1 cellular context compared by ENCODE assay signal in the genomic region with DNA sequence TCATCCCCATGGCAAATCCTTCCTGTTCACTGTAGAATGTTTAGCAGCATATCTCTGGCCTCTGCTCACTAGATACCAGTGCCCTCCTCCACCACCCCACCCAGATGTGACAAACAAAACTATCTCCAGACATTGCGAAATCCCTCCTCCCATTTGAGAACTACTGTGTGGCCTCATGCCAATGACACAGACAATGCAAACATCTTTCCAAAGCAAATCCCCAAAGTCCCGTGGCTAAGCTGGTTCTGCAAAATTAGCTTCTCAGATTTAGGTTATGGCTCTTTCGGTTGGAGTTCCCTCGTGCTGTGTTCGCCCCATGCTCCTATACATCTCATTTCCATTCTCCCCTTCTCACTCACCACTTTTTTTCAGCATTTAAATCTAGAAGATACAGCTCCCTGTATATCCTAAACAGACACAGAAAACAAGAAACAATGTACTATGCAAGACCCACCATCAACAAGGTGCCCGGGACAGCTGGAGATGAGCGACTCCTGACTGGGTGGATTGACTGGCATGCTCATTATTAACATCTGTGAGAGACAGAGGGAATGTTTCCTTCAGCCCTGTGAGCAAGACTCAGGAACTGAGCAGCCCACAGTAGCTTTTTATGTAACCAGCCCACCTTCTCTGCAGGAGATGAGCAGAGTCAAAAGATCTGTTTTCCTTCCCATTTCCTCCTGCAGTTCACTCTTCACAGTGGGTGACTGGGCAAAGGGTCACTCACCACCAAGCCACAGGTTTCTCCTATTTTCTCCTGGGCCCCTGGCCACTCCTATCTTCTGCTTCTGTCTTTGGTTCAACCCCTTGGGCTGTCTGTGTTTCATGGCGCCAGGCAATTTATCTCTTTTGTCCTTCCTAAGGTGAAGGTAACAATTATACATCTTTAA.
TF ChIP-seq lines count a peak whose summit lies in the region.

No MANE protein-coding gene starts in this region.

TF ChIP-seq in HepG2, 621 proteins besides CTCF, POLR2A, EP300 and RAD21 (continued from another document and continues in another):
- TF ChIP-seq EEA1 (CRISPR knock-in tag; IDR thresholded peaks at IDR 0.05; ENCODE audit: borderline replicate concordance) (no peak), POLR2G (IDR thresholded peaks at IDR 0.05; ENCODE audit: low read depth, low read length) (no peak), ZNF607 (CRISPR knock-in tag; IDR thresholded peaks at IDR 0.05; ENCODE audit: borderline replicate concordance) (no peak), ZNF547 (CRISPR knock-in tag; IDR thresholded peaks at IDR 0.05) (0 out of 2 replicates have a peak, but pooled peaks have one; percentile 19), ZNF816 (CRISPR knock-in tag; IDR thresholded peaks at IDR 0.05; ENCODE audit: borderline replicate concordance) (no peak), CCAR2 (optimal IDR thresholded peaks at IDR 0.05; ENCODE audit: low read depth, low read length) (no peak), ATAD3A (CRISPR knock-in tag; IDR thresholded peaks at IDR 0.05) (no peak), CHD4 (IDR thresholded peaks at IDR 0.05; ENCODE audit: borderline replicate concordance, low read length) (no peak), SIN3A (IDR thresholded peaks at IDR 0.05; ENCODE audit: borderline replicate concordance, low read depth, low read length) (no peak), TP53 (CRISPR knock-in tag; conservative IDR thresholded peaks at IDR 0.05) (no peak), TGIF2 (CRISPR knock-in tag; IDR thresholded peaks at IDR 0.05) (no peak), MEIS1 (CRISPR knock-in tag; IDR thresholded peaks at IDR 0.05; ENCODE audit: borderline replicate concordance) (peak; percentile 70; the same call in 1 of the 2 replicates), ZNF550 (CRISPR knock-in tag; IDR thresholded peaks at IDR 0.05; ENCODE audit: borderline replicate concordance) (no peak), JUND (CRISPR knock-in tag; IDR thresholded peaks at IDR 0.05) (no peak), YEATS2 (CRISPR knock-in tag; IDR thresholded peaks at IDR 0.05; ENCODE audit: borderline replicate concordance) (peak; percentile 26; the same call in 1 of the 2 replicates), RARG (CRISPR knock-in tag; IDR thresholded peaks at IDR 0.05; ENCODE audit: low read depth) (no peak), HOXA9 (CRISPR knock-in tag; IDR thresholded peaks at IDR 0.05; ENCODE audit: borderline replicate concordance) (no peak), NCOR1 (IDR thresholded peaks at IDR 0.05; ENCODE audit: borderline replicate concordance, low read length) (no peak), U2AF1 (optimal IDR thresholded peaks at IDR 0.05; ENCODE audit: low read depth, low read length) (no peak), ZNF552 (CRISPR knock-in tag; IDR thresholded peaks at IDR 0.05; ENCODE audit: borderline replicate concordance) (no peak), ZSCAN25 (CRISPR knock-in tag; IDR thresholded peaks at IDR 0.05) (no peak), ZMYM4 (CRISPR knock-in tag; IDR thresholded peaks at IDR 0.05) (peak; percentile 98), ZNF12 (CRISPR knock-in tag; IDR thresholded peaks at IDR 0.05) (no peak), NCOA5 (CRISPR knock-in tag; IDR thresholded peaks at IDR 0.05) (no peak), MEF2D (CRISPR knock-in tag; IDR thresholded peaks at IDR 0.05) (peak; percentile 100), SMARCE1 (IDR thresholded peaks at IDR 0.05; ENCODE audit: borderline replicate concordance) (no peak), DNMT3B (CRISPR knock-in tag; conservative IDR thresholded peaks at IDR 0.05) (no peak), TBX3 (IDR thresholded peaks at IDR 0.05; ENCODE audit: borderline replicate concordance) (peak; percentile 50; the same call in 1 of the 2 replicates), NCOA1 (CRISPR knock-in tag; IDR thresholded peaks at IDR 0.05) (no peak), KLF11 (CRISPR knock-in tag; IDR thresholded peaks at IDR 0.05) (no peak), DR1 (CRISPR knock-in tag; IDR thresholded peaks at IDR 0.05) (no peak), SP1 (IDR thresholded peaks at IDR 0.05) (no peak), SP1 (CRISPR knock-in tag; IDR thresholded peaks at IDR 0.05) (no peak), RAD51 (IDR thresholded peaks at IDR 0.05; ENCODE audit: borderline replicate concordance) (no peak), ZNF30 (CRISPR knock-in tag; IDR thresholded peaks at IDR 0.05) (no peak), MED13 (CRISPR knock-in tag; IDR thresholded peaks at IDR 0.05) (no peak), MAFK (conservative IDR thresholded peaks at IDR 0.05 in 1 of 2, IDR thresholded peaks at IDR 0.05 in 1 of 2; ENCODE audit: low read length in 2 of 2) (no peak), NBN (conservative IDR thresholded peaks at IDR 0.05) (no peak), REL (CRISPR knock-in tag; conservative IDR thresholded peaks at IDR 0.05) (no peak), HES4 (CRISPR knock-in tag; IDR thresholded peaks at IDR 0.05; ENCODE audit: borderline replicate concordance) (no peak), ZNF850 (CRISPR knock-in tag; conservative IDR thresholded peaks at IDR 0.05) (no peak), TOPORS (CRISPR knock-in tag; IDR thresholded peaks at IDR 0.05) (peak; percentile 53; the same call in 1 of the 2 replicates), SUZ12 (IDR thresholded peaks at IDR 0.05; ENCODE audit: low read depth, low read length) (no peak), ZNF264 (CRISPR knock-in tag; IDR thresholded peaks at IDR 0.05) (no peak), PPARG (CRISPR knock-in tag; conservative IDR thresholded peaks at IDR 0.05) (peak; percentile 50; the same call in 1 of the 2 replicates), ZNF557 (CRISPR knock-in tag; IDR thresholded peaks at IDR 0.05) (no peak), HNRNPK (IDR thresholded peaks at IDR 0.05; ENCODE audit: low read depth, low read length, poor library complexity, severe bottlenecking) (no peak), SKI (IDR thresholded peaks at IDR 0.05; ENCODE audit: partially characterized antibody) (peak; percentile 82), CEBPB (IDR thresholded peaks at IDR 0.05; ENCODE audit: borderline replicate concordance, low read depth, low read length) (peak; percentile 99), CC2D1A (CRISPR knock-in tag; IDR thresholded peaks at IDR 0.05) (no peak), IKZF1 (IDR thresholded peaks at IDR 0.05) (no peak), PLRG1 (conservative IDR thresholded peaks at IDR 0.05) (no peak), ZKSCAN8 (CRISPR knock-in tag; IDR thresholded peaks at IDR 0.05; ENCODE audit: borderline replicate concordance) (peak; percentile 79), ZNF230 (CRISPR knock-in tag; IDR thresholded peaks at IDR 0.05) (no peak), EED (CRISPR knock-in tag; IDR thresholded peaks at IDR 0.05) (no peak), ATF7-NPFF (CRISPR knock-in tag; IDR thresholded peaks at IDR 0.05; ENCODE audit: low read depth) (no peak), ZNF333 (CRISPR knock-in tag; IDR thresholded peaks at IDR 0.05; ENCODE audit: borderline replicate concordance) (no peak)
- TF ChIP-seq, protein P1, sequence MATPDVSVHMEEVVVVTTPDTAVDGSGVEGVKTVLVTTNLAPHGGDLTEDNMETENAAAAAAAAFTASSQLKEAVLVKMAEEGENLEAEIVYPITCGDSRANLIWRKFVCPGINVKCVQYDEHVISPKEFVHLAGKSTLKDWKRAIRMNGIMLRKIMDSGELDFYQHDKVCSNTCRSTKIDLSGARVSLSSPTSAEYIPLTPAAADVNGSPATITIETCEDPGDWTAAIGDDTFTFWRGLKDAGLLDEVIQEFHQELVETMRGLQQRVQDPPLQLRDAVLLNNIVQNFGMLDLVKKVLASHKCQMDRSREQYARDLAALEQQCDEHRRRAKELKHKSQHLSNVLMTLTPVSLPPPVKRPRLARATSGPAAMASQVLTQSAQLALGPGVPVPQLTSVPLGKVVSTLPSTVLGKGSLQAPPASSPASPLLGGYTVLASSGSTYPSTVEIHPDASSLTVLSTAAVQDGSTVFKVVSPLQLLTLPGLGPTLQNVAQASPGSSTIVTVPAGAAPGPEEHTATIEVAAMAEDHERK (CRISPR knock-in tag; IDR thresholded peaks at IDR 0.05; ENCODE audit: low read depth): no peak
- TF ChIP-seq, protein P2, sequence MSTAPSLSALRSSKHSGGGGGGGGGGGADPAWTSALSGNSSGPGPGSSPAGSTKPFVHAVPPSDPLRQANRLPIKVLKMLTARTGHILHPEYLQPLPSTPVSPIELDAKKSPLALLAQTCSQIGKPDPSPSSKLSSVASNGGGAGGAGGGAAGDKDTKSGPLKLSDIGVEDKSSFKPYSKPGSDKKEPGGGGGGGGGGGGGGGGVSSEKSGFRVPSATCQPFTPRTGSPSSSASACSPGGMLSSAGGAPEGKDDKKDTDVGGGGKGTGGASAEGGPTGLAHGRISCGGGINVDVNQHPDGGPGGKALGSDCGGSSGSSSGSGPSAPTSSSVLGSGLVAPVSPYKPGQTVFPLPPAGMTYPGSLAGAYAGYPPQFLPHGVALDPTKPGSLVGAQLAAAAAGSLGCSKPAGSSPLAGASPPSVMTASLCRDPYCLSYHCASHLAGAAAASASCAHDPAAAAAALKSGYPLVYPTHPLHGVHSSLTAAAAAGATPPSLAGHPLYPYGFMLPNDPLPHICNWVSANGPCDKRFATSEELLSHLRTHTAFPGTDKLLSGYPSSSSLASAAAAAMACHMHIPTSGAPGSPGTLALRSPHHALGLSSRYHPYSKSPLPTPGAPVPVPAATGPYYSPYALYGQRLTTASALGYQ (CRISPR knock-in tag; IDR thresholded peaks at IDR 0.05): peak; percentile 87
- TF ChIP-seq, protein P3, sequence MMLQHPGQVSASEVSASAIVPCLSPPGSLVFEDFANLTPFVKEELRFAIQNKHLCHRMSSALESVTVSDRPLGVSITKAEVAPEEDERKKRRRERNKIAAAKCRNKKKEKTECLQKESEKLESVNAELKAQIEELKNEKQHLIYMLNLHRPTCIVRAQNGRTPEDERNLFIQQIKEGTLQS (CRISPR knock-in tag; IDR thresholded peaks at IDR 0.05): no peak
- TF ChIP-seq, protein P4, sequence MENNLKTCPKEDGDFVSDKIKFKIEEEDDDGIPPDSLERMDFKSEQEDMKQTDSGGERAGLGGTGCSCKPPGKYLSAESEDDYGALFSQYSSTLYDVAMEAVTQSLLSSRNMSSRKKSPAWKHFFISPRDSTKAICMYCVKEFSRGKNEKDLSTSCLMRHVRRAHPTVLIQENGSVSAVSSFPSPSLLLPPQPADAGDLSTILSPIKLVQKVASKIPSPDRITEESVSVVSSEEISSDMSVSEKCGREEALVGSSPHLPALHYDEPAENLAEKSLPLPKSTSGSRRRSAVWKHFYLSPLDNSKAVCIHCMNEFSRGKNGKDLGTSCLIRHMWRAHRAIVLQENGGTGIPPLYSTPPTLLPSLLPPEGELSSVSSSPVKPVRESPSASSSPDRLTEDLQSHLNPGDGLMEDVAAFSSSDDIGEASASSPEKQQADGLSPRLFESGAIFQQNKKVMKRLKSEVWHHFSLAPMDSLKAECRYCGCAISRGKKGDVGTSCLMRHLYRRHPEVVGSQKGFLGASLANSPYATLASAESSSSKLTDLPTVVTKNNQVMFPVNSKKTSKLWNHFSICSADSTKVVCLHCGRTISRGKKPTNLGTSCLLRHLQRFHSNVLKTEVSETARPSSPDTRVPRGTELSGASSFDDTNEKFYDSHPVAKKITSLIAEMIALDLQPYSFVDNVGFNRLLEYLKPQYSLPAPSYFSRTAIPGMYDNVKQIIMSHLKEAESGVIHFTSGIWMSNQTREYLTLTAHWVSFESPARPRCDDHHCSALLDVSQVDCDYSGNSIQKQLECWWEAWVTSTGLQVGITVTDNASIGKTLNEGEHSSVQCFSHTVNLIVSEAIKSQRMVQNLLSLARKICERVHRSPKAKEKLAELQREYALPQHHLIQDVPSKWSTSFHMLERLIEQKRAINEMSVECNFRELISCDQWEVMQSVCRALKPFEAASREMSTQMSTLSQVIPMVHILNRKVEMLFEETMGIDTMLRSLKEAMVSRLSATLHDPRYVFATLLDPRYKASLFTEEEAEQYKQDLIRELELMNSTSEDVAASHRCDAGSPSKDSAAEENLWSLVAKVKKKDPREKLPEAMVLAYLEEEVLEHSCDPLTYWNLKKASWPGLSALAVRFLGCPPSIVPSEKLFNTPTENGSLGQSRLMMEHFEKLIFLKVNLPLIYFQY (CRISPR knock-in tag; IDR thresholded peaks at IDR 0.05; ENCODE audit: borderline replicate concordance): no peak
- TF ChIP-seq, protein P5, sequence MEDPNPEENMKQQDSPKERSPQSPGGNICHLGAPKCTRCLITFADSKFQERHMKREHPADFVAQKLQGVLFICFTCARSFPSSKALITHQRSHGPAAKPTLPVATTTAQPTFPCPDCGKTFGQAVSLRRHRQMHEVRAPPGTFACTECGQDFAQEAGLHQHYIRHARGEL (CRISPR knock-in tag; IDR thresholded peaks at IDR 0.05): no peak
- TF ChIP-seq, protein P6, sequence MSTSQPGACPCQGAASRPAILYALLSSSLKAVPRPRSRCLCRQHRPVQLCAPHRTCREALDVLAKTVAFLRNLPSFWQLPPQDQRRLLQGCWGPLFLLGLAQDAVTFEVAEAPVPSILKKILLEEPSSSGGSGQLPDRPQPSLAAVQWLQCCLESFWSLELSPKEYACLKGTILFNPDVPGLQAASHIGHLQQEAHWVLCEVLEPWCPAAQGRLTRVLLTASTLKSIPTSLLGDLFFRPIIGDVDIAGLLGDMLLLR (CRISPR knock-in tag; IDR thresholded peaks at IDR 0.05): no peak
- TF ChIP-seq, protein P7, sequence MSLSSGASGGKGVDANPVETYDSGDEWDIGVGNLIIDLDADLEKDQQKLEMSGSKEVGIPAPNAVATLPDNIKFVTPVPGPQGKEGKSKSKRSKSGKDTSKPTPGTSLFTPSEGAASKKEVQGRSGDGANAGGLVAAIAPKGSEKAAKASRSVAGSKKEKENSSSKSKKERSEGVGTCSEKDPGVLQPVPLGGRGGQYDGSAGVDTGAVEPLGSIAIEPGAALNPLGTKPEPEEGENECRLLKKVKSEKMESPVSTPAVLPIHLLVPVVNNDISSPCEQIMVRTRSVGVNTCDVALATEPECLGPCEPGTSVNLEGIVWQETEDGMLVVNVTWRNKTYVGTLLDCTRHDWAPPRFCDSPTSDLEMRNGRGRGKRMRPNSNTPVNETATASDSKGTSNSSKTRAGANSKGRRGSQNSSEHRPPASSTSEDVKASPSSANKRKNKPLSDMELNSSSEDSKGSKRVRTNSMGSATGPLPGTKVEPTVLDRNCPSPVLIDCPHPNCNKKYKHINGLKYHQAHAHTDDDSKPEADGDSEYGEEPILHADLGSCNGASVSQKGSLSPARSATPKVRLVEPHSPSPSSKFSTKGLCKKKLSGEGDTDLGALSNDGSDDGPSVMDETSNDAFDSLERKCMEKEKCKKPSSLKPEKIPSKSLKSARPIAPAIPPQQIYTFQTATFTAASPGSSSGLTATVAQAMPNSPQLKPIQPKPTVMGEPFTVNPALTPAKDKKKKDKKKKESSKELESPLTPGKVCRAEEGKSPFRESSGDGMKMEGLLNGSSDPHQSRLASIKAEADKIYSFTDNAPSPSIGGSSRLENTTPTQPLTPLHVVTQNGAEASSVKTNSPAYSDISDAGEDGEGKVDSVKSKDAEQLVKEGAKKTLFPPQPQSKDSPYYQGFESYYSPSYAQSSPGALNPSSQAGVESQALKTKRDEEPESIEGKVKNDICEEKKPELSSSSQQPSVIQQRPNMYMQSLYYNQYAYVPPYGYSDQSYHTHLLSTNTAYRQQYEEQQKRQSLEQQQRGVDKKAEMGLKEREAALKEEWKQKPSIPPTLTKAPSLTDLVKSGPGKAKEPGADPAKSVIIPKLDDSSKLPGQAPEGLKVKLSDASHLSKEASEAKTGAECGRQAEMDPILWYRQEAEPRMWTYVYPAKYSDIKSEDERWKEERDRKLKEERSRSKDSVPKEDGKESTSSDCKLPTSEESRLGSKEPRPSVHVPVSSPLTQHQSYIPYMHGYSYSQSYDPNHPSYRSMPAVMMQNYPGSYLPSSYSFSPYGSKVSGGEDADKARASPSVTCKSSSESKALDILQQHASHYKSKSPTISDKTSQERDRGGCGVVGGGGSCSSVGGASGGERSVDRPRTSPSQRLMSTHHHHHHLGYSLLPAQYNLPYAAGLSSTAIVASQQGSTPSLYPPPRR (CRISPR knock-in tag; IDR thresholded peaks at IDR 0.05; ENCODE audit: borderline replicate concordance): peak; percentile 94
